8 cellular contexts compared by ENCODE assay signal in genomic region chr2:27264753-27265535, GRCh38. TPM values are rescaled to one million over a fixed set of nuclear protein-coding genes. Genes with fewer than 3 reads are reported as not detected.
DNase-seq lines count a peak whose midpoint lies in the region; ATAC-seq, FAIRE-seq and TF ChIP-seq lines count a peak whose summit lies in the region.

No MANE protein-coding gene starts in this region.

- H3K9ac ChIP-seq in neuronal stem cell (ENCODE audit: low read depth, low read length, poor library complexity), result no peak overlapping the region

- H3K4me3 ChIP-seq in fibroblast of villous mesenchyme (ENCODE audit: low read depth, low read length) (peak overlapping the region; percentile 45), neuronal stem cell (ENCODE audit: low read length in 2 of 2) (peak overlapping the region; percentile 32 to 74), thyroid gland (replicated peaks in 1 of 3) (peak overlapping the region in 1 of 3 donors; percentile 14)

- peaks cover 38 to 93% (median 58%) of the 10 kb centered on the region in 3 experiments for H3K27me3 ChIP-seq in neuronal stem cell (ENCODE audit: control insufficient read depth in 3 of 3, insufficient read depth in 3 of 3, low read depth in 1 of 3, low read length in 3 of 3)
- peaks cover 29% of the 10 kb centered on the region for H3K27me3 ChIP-seq in thyroid gland

- peaks cover 0 to 3% of the 10 kb centered on the region in 2 donors for H3K4me1 ChIP-seq in neuronal stem cell (ENCODE audit: control insufficient read depth in 2 of 2, insufficient read depth in 1 of 2, low read depth in 1 of 2, low read length in 2 of 2)
- H3K4me1 ChIP-seq in thyroid gland, result peaks cover 30 to 38% of the 10 kb centered on the region in 2 donors

- H3K27ac Mint-ChIP-seq in Calu3 (ENCODE audit: unreplicated experiment), result no peak overlapping the region

- no peak overlapping the region for H2AK5ac ChIP-seq in neuronal stem cell (ENCODE audit: low read depth, low read length)

- H2BK15ac ChIP-seq in neuronal stem cell (ENCODE audit: low read length), result no peak overlapping the region

- H3K36me3 ChIP-seq in neuronal stem cell (replicated peaks in 1 of 2; ENCODE audit: control insufficient read depth in 2 of 2, insufficient read depth in 2 of 2, low read length in 2 of 2), result no peaks in the 10 kb centered on the region
- no peaks in the 10 kb centered on the region for H3K36me3 ChIP-seq in thyroid gland

- peaks cover 12% of the 10 kb centered on the region for H3K36me3 Mint-ChIP-seq in Calu3 (ENCODE audit: insufficient read depth, unreplicated experiment)

- intact Hi-C loops in Calu3 (cut with micrococcal nuclease; ENCODE audit: unreplicated experiment), result no loop called here
- intact Hi-C loops in thyroid gland (cut with DNase I), result no loop called here

- peak overlapping the region; percentile 29 for H4K8ac ChIP-seq in neuronal stem cell (ENCODE audit: low read depth, low read length)

- H3K27me3 Mint-ChIP-seq in Calu3 (ENCODE audit: unreplicated experiment), result peaks cover 24% of the 10 kb centered on the region

- no peak for ATAC-seq in HG02623 (IDR thresholded peaks at IDR 0.05; ENCODE audit: unreplicated experiment)

- BruUV-seq in Calu3 (replicated peaks; lab: Mats Ljungman, UMichigan), result no TSS peak

- WGBS in neuronal stem cell (ENCODE audit: extremely low coverage in 2 of 2, insufficient read length in 2 of 2, insufficient replicate concordance in 1 of 2), 2 donors, result no CpG with 5 or more reads among the region's 56 CpGs
- 9% methylated on average over 17 to 20 of the region's 56 CpGs for WGBS in thyroid gland, 2 donors

- peak overlapping the region; percentile 66 for H3K4me2 ChIP-seq in neuronal stem cell (ENCODE audit: insufficient read depth, low read length, poor library complexity, severe bottlenecking)

- peak; percentile 67 for TF ChIP-seq CTCF in Calu3 (IDR thresholded peaks at IDR 0.05; ENCODE audit: unreplicated experiment)
- TF ChIP-seq CTCF in fibroblast of villous mesenchyme (IDR thresholded peaks at IDR 0.05; ENCODE audit: insufficient read depth, low read depth, low read length), result peak; percentile 56
- peak in 4 of 6 experiments; percentile 30 to 61 (median 50) for TF ChIP-seq CTCF in thyroid gland (IDR thresholded peaks at IDR 0.05)

- DNase-seq in Calu3, result peak; percentile 87
- peak; percentile 87 for DNase-seq in HTR-8/SVneo (ENCODE audit: insufficient read length, low spot score)
- peak; percentile 62 for DNase-seq in OCI-M1 (lab: John Stamatoyannopoulos, UW)
- peak; percentile 46 for DNase-seq in activated T-helper 1 cell treated with Interleukin-2 at 50 U/mL for 16 hours (ENCODE audit: low read depth)
- DNase-seq in fibroblast of villous mesenchyme (ENCODE audit: low read depth), result peak; percentile 46
- peak; percentile 73 for DNase-seq in neuronal stem cell (ENCODE audit: low spot score)
- peak; percentile 73 to 81 for DNase-seq in thyroid gland

- H2BK5ac ChIP-seq in neuronal stem cell (ENCODE audit: low read length), result no peak overlapping the region

- no peak for TF ChIP-seq POLR2A in thyroid gland (IDR thresholded peaks at IDR 0.05)

- no peak overlapping the region for H3K14ac ChIP-seq in neuronal stem cell (ENCODE audit: low read length)

- H2BK12ac ChIP-seq in neuronal stem cell (ENCODE audit: low read length), result no peak overlapping the region

- no peak overlapping the region for H3K23ac ChIP-seq in neuronal stem cell (ENCODE audit: low read depth, low read length, poor library complexity)

- no peak overlapping the region for H3K4ac ChIP-seq in neuronal stem cell (ENCODE audit: low read length)

- H3K27ac ChIP-seq in neuronal stem cell (replicated peaks; ENCODE audit: low read length) (no peak overlapping the region), thyroid gland (no peak overlapping the region)

- H4K91ac ChIP-seq in neuronal stem cell (ENCODE audit: low read depth, low read length, poor library complexity), result no peak overlapping the region

- no peak overlapping the region for H2BK120ac ChIP-seq in neuronal stem cell (ENCODE audit: low read depth, low read length)

- H3K9me3 ChIP-seq in neuronal stem cell (replicated peaks in 1 of 2; ENCODE audit: control insufficient read depth in 2 of 2, insufficient read depth in 1 of 2, low read depth in 1 of 2, low read length in 2 of 2) (peaks cover 0 to 2% of the 10 kb centered on the region in 2 donors), thyroid gland (no peaks in the 10 kb centered on the region)

- CTCF ChIA-PET in Calu3 (lab: Charles Lee), result interaction anchor here (0.7 to 2.3 kb wide), 5 partner anchors 15 to 156 kb away, joined by 3 to 14 read pairs (median 4); partner anchors contain the start of gene TRIM54

- peak overlapping the region; percentile 94 for H2AFZ ChIP-seq in neuronal stem cell (ENCODE audit: low read length)

- FAIRE-seq in HTR-8/SVneo (lab: Jason Lieb, UNC), result peak; percentile 76

- H3K18ac ChIP-seq in neuronal stem cell (ENCODE audit: low read length), result peak overlapping the region; percentile 93

- no peaks in the 10 kb centered on the region for H3K79me1 ChIP-seq in neuronal stem cell (ENCODE audit: low read depth, low read length)

- H3K4me1 Mint-ChIP-seq in Calu3 (ENCODE audit: low read depth, unreplicated experiment), result peaks cover 7% of the 10 kb centered on the region

- no peaks in the 10 kb centered on the region for H3K9me3 Mint-ChIP-seq in Calu3 (ENCODE audit: low read depth, unreplicated experiment)

- peak overlapping the region; percentile 67 for H3K4me3 Mint-ChIP-seq in Calu3 (ENCODE audit: low read depth, unreplicated experiment)

RNA-seq across cellular contexts. Expression of gene SLC30A3, which starts 2.1 kb away (rescaled TPM):
- total RNA-seq in Calu3 (2022) (0.24 TPM in 1 of 2 replicates, not detected in the other), fibroblast of villous mesenchyme (0.32 TPM in 1 of 2 replicates, not detected in the other), thyroid gland (under 1 TPM; 0.33 to 0.98 (median 0.80) TPM)
- polyA plus RNA-seq in neuronal stem cell (2013, experiment 1 of 2), result 1.2 TPM
- 1.3 TPM for polyA plus RNA-seq in neuronal stem cell (2013, experiment 2 of 2)

RNA-seq across cellular contexts. Expression of gene DNAJC5G, which starts 10.3 kb away (rescaled TPM):
- total RNA-seq in Calu3 (2022) (not detected in 2 replicates), fibroblast of villous mesenchyme (not detected in 2 replicates), thyroid gland (1 to 10 TPM in 2 of 4 donors, under 1 TPM in 1, not detected in 1; 0.33 to 2.1 (median 1.1) TPM)
- polyA plus RNA-seq in neuronal stem cell (2013, experiment 1 of 2), result 0.04 TPM
- not detected for polyA plus RNA-seq in neuronal stem cell (2013, experiment 2 of 2)

RNA-seq across cellular contexts. Expression of gene TRIM54, which starts 17.3 kb away (rescaled TPM):
- 0.99 and 2.3 TPM in 2 replicates for total RNA-seq in Calu3 (2022)
- total RNA-seq in fibroblast of villous mesenchyme, result not detected in 2 replicates
- polyA plus RNA-seq in neuronal stem cell (2013, experiment 1 of 2), result 0.04 TPM
- not detected for polyA plus RNA-seq in neuronal stem cell (2013, experiment 2 of 2)
- 1 to 10 TPM in 1 of 4 donors, under 1 TPM in 2, not detected in 1; 0.22 to 1.6 (median 0.54) TPM for total RNA-seq in thyroid gland

RNA-seq across cellular contexts. Expression of gene UCN, which starts 43.3 kb away (rescaled TPM):
- total RNA-seq in Calu3 (2022) (4.6 and 6.6 TPM in 2 replicates), fibroblast of villous mesenchyme (0.43 and 0.64 TPM in 2 replicates), thyroid gland (1 to 10 TPM; 1.1 to 2.5 (median 2.0) TPM)
- polyA plus RNA-seq in neuronal stem cell (2013, experiment 1 of 2), result 1.0 TPM
- 0.90 TPM for polyA plus RNA-seq in neuronal stem cell (2013, experiment 2 of 2)

RNA-seq across cellular contexts. Expression of gene CAD, which starts 47.8 kb away (rescaled TPM):
- total RNA-seq in Calu3 (2022) (68.2 and 71.6 TPM in 2 replicates), fibroblast of villous mesenchyme (32.4 and 43.8 TPM in 2 replicates), thyroid gland (10 to 100 TPM; 16.5 to 31.9 (median 28.2) TPM)
- 16.3 TPM for polyA plus RNA-seq in neuronal stem cell (2013, experiment 1 of 2)
- polyA plus RNA-seq in neuronal stem cell (2013, experiment 2 of 2), result 16.0 TPM
